In genomic region chr6:20113649-20114224, GRCh38 we compare ENCODE assay signal across 34 cellular contexts.
"Had no signal": no experiment of that assay in that cellular context is flagged by ENCODE, and none has a peak within 500 bp of the region (broad histone marks: within the 10 kb centered on the region; RNA-seq: fewer than 3 reads in every experiment).

No MANE protein-coding gene starts in this region.

- ATAC-seq: activated CD8-positive, alpha-beta T cell treated with anti-CD3 and anti-CD28 coated beads for 36 hours; activated naive CD4-positive, alpha-beta T cell treated with anti-CD3 and anti-CD28 coated beads, Interleukin-2, amount 50 U/mL, for 72 hours; activated T-cell treated with anti-CD3 and anti-CD28 coated beads, Interleukin-2, amount 50 U/mL, for 4 hours; activated T-cell treated with anti-CD3 and anti-CD28 coated beads, Interleukin-2, amount 50 U/mL, for 72 hours; activated T-helper 17 cell treated with anti-CD3 and anti-CD28 coated beads, Interleukin-2, amount 50 U/mL, for 72 hours; body of pancreas had no signal

- DNase-seq: activated B cell treated with CpG ODN at 0.5 μM for 24 hours; activated CD4-positive, alpha-beta memory T cell treated with anti-CD3 and anti-CD28 coated beads for 36 hours; activated CD4-positive, alpha-beta T cell treated with anti-CD3 and anti-CD28 coated beads for 4 hours; activated CD4-positive, alpha-beta T cell treated with anti-CD3 and anti-CD28 coated beads, Interleukin-2, amount 10 ng/mL, durations not matched to agents 24 days and 14 days; activated CD4-positive, alpha-beta T cell treated with anti-CD3 and anti-CD28 coated beads, Interleukin-2, amount 50 U/mL, for 1 hour; activated CD4-positive, alpha-beta T cell treated with anti-CD3 and anti-CD28 coated beads, Interleukin-2, amount 50 U/mL, for 4 hours; activated CD4-positive, CD25-positive, alpha-beta regulatory T cell treated with anti-CD3 and anti-CD28 coated beads, Interleukin-2, amount 50 U/mL, for 72 hours; activated CD8-positive, alpha-beta memory T cell treated with anti-CD3 and anti-CD28 coated beads, Interleukin-2, amount 50 U/mL, for 4 hours; activated CD8-positive, alpha-beta T cell treated with anti-CD3 and anti-CD28 coated beads for 36 hours; activated effector memory CD4-positive, alpha-beta T cell treated with anti-CD3 and anti-CD28 coated beads, Interleukin-2, amount 50 U/mL, for 16 hours; activated gamma-delta T cell treated with Interleukin-2 at 50 U/mL for 16 hours; activated naive CD4-positive, alpha-beta T cell; activated naive CD4-positive, alpha-beta T cell treated with anti-CD3 and anti-CD28 coated beads for 36 hours; activated naive CD4-positive, alpha-beta T cell treated with anti-CD3 and anti-CD28 coated beads, Interleukin-2, amount 50 U/mL, for 16 hours; activated naive CD8-positive, alpha-beta T cell treated with anti-CD3 and anti-CD28 coated beads for 36 hours; activated T-cell treated with anti-CD3 and anti-CD28 coated beads for 4 hours; activated T-cell treated with anti-CD3 and anti-CD28 coated beads, Interleukin-2, amount 50 U/mL, for 1 hour; activated T-cell treated with anti-CD3 and anti-CD28 coated beads, Interleukin-2, amount 50 U/mL, for 4 hours; activated T-cell treated with anti-CD3 and anti-CD28 coated beads, Interleukin-2, amount 50 U/mL, for 72 hours; adrenal gland; amniotic stem cell; aorta; body of pancreas; brain microvascular endothelial cell; caudate nucleus; cerebellar nuclear complex; T-helper 1 cell; T-helper 2 cell; T-helper 9 cell; WERI-Rb-1 had no signal

- FAIRE-seq: astrocyte had no signal

- H3K36me3 ChIP-seq: adrenal gland, brain microvascular endothelial cell had no signal

- H3K4me1 ChIP-seq: adrenal gland, body of pancreas, breast epithelium had no signal

- H3K27ac ChIP-seq: adrenal gland, body of pancreas, brain microvascular endothelial cell, breast epithelium, WERI-Rb-1 had no signal

- H3K9me3 ChIP-seq: adrenal gland, body of pancreas, breast epithelium had no signal

- H3K27me3 ChIP-seq: adrenal gland, body of pancreas, brain microvascular endothelial cell, breast epithelium had no signal

- H3K4me3 ChIP-seq: adrenal gland, body of pancreas, breast epithelium had no signal
